8 cellular contexts compared by ENCODE assay signal in the genomic region with DNA sequence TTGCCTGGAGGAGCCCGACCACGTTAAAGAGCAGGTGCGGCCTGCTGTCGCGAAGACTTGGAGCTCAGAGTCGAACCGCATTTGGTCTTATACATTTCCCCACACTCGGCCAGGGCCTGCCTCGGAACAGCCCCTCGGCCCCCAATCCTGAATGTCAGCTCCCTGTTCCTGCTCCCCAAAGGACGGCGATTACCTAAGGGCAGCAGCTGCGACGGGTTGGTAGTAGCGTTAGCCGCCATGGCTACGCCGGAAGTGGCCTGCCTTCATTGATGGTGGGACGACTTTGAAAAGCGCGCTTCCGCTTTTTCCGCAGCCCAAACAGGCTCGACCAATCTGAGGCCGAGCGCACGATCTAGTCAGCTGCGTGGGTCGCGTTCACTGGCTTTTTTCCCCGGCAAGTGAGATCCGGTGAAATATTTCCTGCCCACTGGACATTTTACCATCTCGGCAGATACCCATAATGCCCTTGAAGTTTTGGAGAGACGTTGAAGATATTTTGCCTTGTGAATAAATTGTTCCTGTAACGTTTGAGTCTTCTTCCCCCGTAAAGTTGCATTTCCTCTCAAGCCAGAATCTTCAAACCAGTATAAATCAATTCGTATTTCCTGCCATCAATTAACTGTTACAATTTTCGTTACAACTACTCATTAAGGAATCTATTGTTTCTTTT. TPM values are rescaled to one million over a fixed set of nuclear protein-coding genes. Genes with fewer than 3 reads are reported as not detected.
A peak's percentile ranks its signal among the peaks of the same experiment; 100 is the strongest.
DNase-seq lines count a peak whose midpoint lies in the region; ATAC-seq and TF ChIP-seq lines count a peak whose summit lies in the region.

A gene (minus strand): TSS at position 254 of the 670 bp plus-strand sequence. CDS start 15 bp downstream, at position 239.

- H3K9me3 Mint-ChIP-seq in activated T-helper 2 cell treated with anti-CD3 and anti-CD28 coated beads, Interferon-gamma antibody, Interleukin-2, Interleukin-4, amounts not matched to agents 10 μg/mL and 5 μg/mL and 100 μg/mL, durations not matched to agents 14 hours and 24 hours and 36 hours = no peaks in the 10 kb centered on the region
- H3K9me3 Mint-ChIP-seq in nephron = no peaks in the 10 kb centered on the region
- H3K9me3 Mint-ChIP-seq in stimulated activated naive CD8-positive, alpha-beta T cell treated with anti-CD3 and anti-CD28 coated beads, Interleukin-15, Interleukin-2, amounts not matched to agents 100 ng/mL and 50 ng/mL, for 24 hours = no peaks in the 10 kb centered on the region

- DNase-seq in Daoy (ENCODE audit: low read depth) = peak; percentile 99
- DNase-seq in H4 (ENCODE audit: low spot score) = peak; percentile 99
- DNase-seq in LoVo (ENCODE audit: low spot score) = peak; percentile 99
- DNase-seq in RWPE2 (ENCODE audit: low spot score) = peak; percentile 93
- peak; percentile 87 for DNase-seq in activated T-helper 2 cell treated with anti-CD3 and anti-CD28 coated beads, Interferon-gamma antibody, Interleukin-2, Interleukin-4, amounts not matched to agents 10 μg/mL and 5 μg/mL and 100 μg/mL, durations not matched to agents 14 hours and 24 hours and 36 hours (ENCODE audit: low spot score)
- peak; percentile 94 for DNase-seq in fibroblast of the aortic adventitia (ENCODE audit: low read depth)

- H3K27ac ChIP-seq in RWPE2 (ENCODE audit: poor library complexity, severe bottlenecking) = peak within 1 kb of the TSS; percentile 77

- peaks cover 9% of the 10 kb centered on the region for H3K4me1 ChIP-seq in RWPE2 (ENCODE audit: insufficient read depth, poor library complexity, severe bottlenecking)

- no peak for TF ChIP-seq CTCF in RWPE2 (IDR thresholded peaks at IDR 0.05; ENCODE audit: poor library complexity, severe bottlenecking)
- no peak for TF ChIP-seq CTCF in fibroblast of the aortic adventitia (IDR thresholded peaks at IDR 0.05; ENCODE audit: insufficient read depth, low read length)
- no peak for TF ChIP-seq CTCF in nephron (IDR thresholded peaks at IDR 0.05; ENCODE audit: unreplicated experiment in 3 of 3)

- H3K27ac Mint-ChIP-seq in activated T-helper 2 cell treated with anti-CD3 and anti-CD28 coated beads, Interferon-gamma antibody, Interleukin-2, Interleukin-4, amounts not matched to agents 10 μg/mL and 5 μg/mL and 100 μg/mL, durations not matched to agents 14 hours and 24 hours and 36 hours = peak within 1 kb of the TSS; percentile 94
- H3K27ac Mint-ChIP-seq in nephron = peak within 1 kb of the TSS; percentile 95 to 97 (median 96)
- H3K27ac Mint-ChIP-seq in stimulated activated naive CD8-positive, alpha-beta T cell treated with anti-CD3 and anti-CD28 coated beads, Interleukin-15, Interleukin-2, amounts not matched to agents 100 ng/mL and 50 ng/mL, for 24 hours = peak within 1 kb of the TSS; percentile 92

- intact Hi-C loops in activated T-helper 2 cell treated with anti-CD3 and anti-CD28 coated beads, Interferon-gamma antibody, Interleukin-2, Interleukin-4, amounts not matched to agents 10 μg/mL and 5 μg/mL and 100 μg/mL, durations not matched to agents 14 hours and 24 hours and 36 hours (cut with micrococcal nuclease) = loop anchor here (1.0 to 5.0 kb wide), 5 partner anchors 52 to 617 kb away; a partner anchor contains a TSS

- H3K36me3 ChIP-seq in RWPE2 (ENCODE audit: low read depth) = peaks cover 29% of the 10 kb centered on the region

- peaks cover 27% of the 10 kb centered on the region for H3K36me3 Mint-ChIP-seq in activated T-helper 2 cell treated with anti-CD3 and anti-CD28 coated beads, Interferon-gamma antibody, Interleukin-2, Interleukin-4, amounts not matched to agents 10 μg/mL and 5 μg/mL and 100 μg/mL, durations not matched to agents 14 hours and 24 hours and 36 hours (ENCODE audit: low read depth)
- peaks cover 27% of the 10 kb centered on the region for H3K36me3 Mint-ChIP-seq in nephron (ENCODE audit: low read depth)
- peaks cover 37% of the 10 kb centered on the region for H3K36me3 Mint-ChIP-seq in stimulated activated naive CD8-positive, alpha-beta T cell treated with anti-CD3 and anti-CD28 coated beads, Interleukin-15, Interleukin-2, amounts not matched to agents 100 ng/mL and 50 ng/mL, for 24 hours (ENCODE audit: low read depth)

- H3K9me3 ChIP-seq in RWPE2 (ENCODE audit: severe bottlenecking) = no peaks in the 10 kb centered on the region

- no peaks in the 10 kb centered on the region for H3K27me3 ChIP-seq in RWPE2 (ENCODE audit: insufficient read depth, poor library complexity, severe bottlenecking)

- no peaks in the 10 kb centered on the region for H3K27me3 Mint-ChIP-seq in activated T-helper 2 cell treated with anti-CD3 and anti-CD28 coated beads, Interferon-gamma antibody, Interleukin-2, Interleukin-4, amounts not matched to agents 10 μg/mL and 5 μg/mL and 100 μg/mL, durations not matched to agents 14 hours and 24 hours and 36 hours (ENCODE audit: low read depth)
- no peaks in the 10 kb centered on the region for H3K27me3 Mint-ChIP-seq in nephron (ENCODE audit: low read depth)
- no peaks in the 10 kb centered on the region for H3K27me3 Mint-ChIP-seq in stimulated activated naive CD8-positive, alpha-beta T cell treated with anti-CD3 and anti-CD28 coated beads, Interleukin-15, Interleukin-2, amounts not matched to agents 100 ng/mL and 50 ng/mL, for 24 hours

- peaks cover 28% of the 10 kb centered on the region for H3K4me1 Mint-ChIP-seq in activated T-helper 2 cell treated with anti-CD3 and anti-CD28 coated beads, Interferon-gamma antibody, Interleukin-2, Interleukin-4, amounts not matched to agents 10 μg/mL and 5 μg/mL and 100 μg/mL, durations not matched to agents 14 hours and 24 hours and 36 hours (ENCODE audit: low read depth)
- peaks cover 21% of the 10 kb centered on the region for H3K4me1 Mint-ChIP-seq in nephron
- peaks cover 39% of the 10 kb centered on the region for H3K4me1 Mint-ChIP-seq in stimulated activated naive CD8-positive, alpha-beta T cell treated with anti-CD3 and anti-CD28 coated beads, Interleukin-15, Interleukin-2, amounts not matched to agents 100 ng/mL and 50 ng/mL, for 24 hours (ENCODE audit: low read depth)

- H3K4me3 Mint-ChIP-seq in activated T-helper 2 cell treated with anti-CD3 and anti-CD28 coated beads, Interferon-gamma antibody, Interleukin-2, Interleukin-4, amounts not matched to agents 10 μg/mL and 5 μg/mL and 100 μg/mL, durations not matched to agents 14 hours and 24 hours and 36 hours (ENCODE audit: low read depth) = peak within 1 kb of the TSS; percentile 89
- peak within 1 kb of the TSS; percentile 82 to 95 (median 92) for H3K4me3 Mint-ChIP-seq in nephron
- H3K4me3 Mint-ChIP-seq in stimulated activated naive CD8-positive, alpha-beta T cell treated with anti-CD3 and anti-CD28 coated beads, Interleukin-15, Interleukin-2, amounts not matched to agents 100 ng/mL and 50 ng/mL, for 24 hours = peak within 1 kb of the TSS; percentile 88

- H3K4me3 ChIP-seq in RWPE2 (ENCODE audit: severe bottlenecking) (peak within 1 kb of the TSS; percentile 66), fibroblast of the aortic adventitia (ENCODE audit: low read depth, low read length) (peak within 1 kb of the TSS; percentile 94)

- ATAC-seq in RWPE2 (ENCODE audit: low read depth) = peak; percentile 86

RNA-seq across cellular contexts. Expression of the gene that starts here (rescaled TPM):
- 183 and 388 TPM in 2 replicates for total RNA-seq in Daoy (2014; rRNA removed; shearing (Covaris generic))
- 157 and 290 TPM in 2 replicates for total RNA-seq in H4 (2014; rRNA removed; shearing (Covaris generic))
- 78.9 and 88.5 TPM in 2 replicates for total RNA-seq in activated T-helper 2 cell treated with anti-CD3 and anti-CD28 coated beads, Interferon-gamma antibody, Interleukin-2, Interleukin-4, amounts not matched to agents 10 μg/mL and 5 μg/mL and 100 μg/mL, durations not matched to agents 14 hours and 24 hours and 36 hours
- total RNA-seq in fibroblast of the aortic adventitia (ENCODE audit: low replicate concordance) = 50.8 and 64.9 TPM in 2 replicates

Comparison
In these comparisons a context has a peak if more than half of its experiments do, and no peak if none do; other contexts are left out.
1. Peak in every context shown above with its lines: DNase-seq, ATAC-seq, H3K4me3 ChIP-seq and H3K27ac ChIP-seq.